In the genomic region with DNA sequence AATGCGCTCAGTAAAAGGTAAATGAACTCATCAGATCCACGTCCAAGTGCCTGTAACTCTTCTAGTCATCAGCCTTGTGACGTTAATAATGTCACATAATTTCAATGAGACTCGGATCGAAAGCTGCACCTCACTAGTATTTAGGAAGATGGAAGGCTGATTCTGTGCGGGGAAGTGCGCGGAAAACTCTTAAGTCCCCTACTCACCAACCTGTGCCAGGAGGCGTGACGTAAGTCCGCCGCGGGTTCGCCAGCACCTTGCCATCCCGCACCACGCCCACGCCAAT, we compare ENCODE assay signal across 6 cellular contexts. TPM values are rescaled to one million over a fixed set of nuclear protein-coding genes. Genes with fewer than 3 reads are reported as not detected.
A peak's percentile ranks its signal among the peaks of the same experiment; 100 is the strongest.
DNase-seq lines count a peak whose midpoint lies in the region; ATAC-seq and TF ChIP-seq lines count a peak whose summit lies in the region.

No MANE protein-coding gene starts in this region.

- H3K4me2 ChIP-seq in hepatocyte = peak overlapping the region; percentile 70

- intact Hi-C loops in aorta (cut with DNase I) = loop anchor here in 1 of 2 donors (2.0 kb wide), 1 partner anchor 112 kb away; a partner anchor contains a TSS

- H3K27me3 ChIP-seq in hepatocyte = no peaks in the 10 kb centered on the region
- no peaks in the 10 kb centered on the region for H3K27me3 ChIP-seq in aorta (ENCODE audit: control insufficient read depth in 1 of 2, insufficient read depth in 2 of 2, low read length in 1 of 2)

- no peak for TF ChIP-seq CTCF in hepatocyte (IDR thresholded peaks at IDR 0.05; ENCODE audit: poor library complexity)

- peak overlapping the region; percentile 62 for H2AFZ ChIP-seq in hepatocyte

- no peaks in the 10 kb centered on the region for H3K9me2 ChIP-seq in hepatocyte (replicated peaks; ENCODE audit: insufficient read depth)

- H3K4me1 ChIP-seq in hepatocyte (ENCODE audit: insufficient read depth) (peaks cover 14% of the 10 kb centered on the region), aorta (ENCODE audit: control insufficient read depth in 1 of 2, insufficient read depth in 2 of 2, low read length in 2 of 2) (no peaks in the 10 kb centered on the region)

- peaks cover 50% of the 10 kb centered on the region for H3K79me2 ChIP-seq in hepatocyte

- H3K36me3 ChIP-seq in hepatocyte (replicated peaks; ENCODE audit: insufficient read depth, low read depth) = no peaks in the 10 kb centered on the region
- H3K36me3 ChIP-seq in aorta (ENCODE audit: control insufficient read depth in 1 of 2, insufficient read depth in 2 of 2, low read length in 1 of 2) = peaks cover 0 to 6% of the 10 kb centered on the region in 2 donors

- WGBS in hepatocyte (ENCODE audit: low lambda C conversion rate, missing lambda C conversion rate) = 1% methylated on average over 17 of the region's 17 CpGs
- 0 to 1% methylated on average over 17 of the region's 17 CpGs for WGBS in aorta, 2 donors

- no peak for DNase-seq in hepatocyte (ENCODE audit: low spot score)
- DNase-seq in aorta = peak in 1 of 2 donors; percentile 92
- DNase-seq in mesenteric fat pad (ENCODE audit: low spot score) = no peak

- ATAC-seq in GM19328 (IDR thresholded peaks at IDR 0.05; ENCODE audit: unreplicated experiment) (peak; percentile 30), HG03196 (IDR thresholded peaks at IDR 0.05; ENCODE audit: unreplicated experiment) (peak; percentile 33), SK-N-SH treated with all-trans-retinoic acid at 6 μM for 48 hours (peak; percentile 72), aorta (ENCODE audit: low FRiP score) (peak; percentile 77)

- H3K27ac ChIP-seq in hepatocyte (peak overlapping the region; percentile 96), aorta (ENCODE audit: low read depth in 1 of 2, low read length in 2 of 2) (peak overlapping the region; percentile 16 to 66)

- H4K20me1 ChIP-seq in hepatocyte (ENCODE audit: insufficient read depth, poor library complexity, severe bottlenecking) = no peaks in the 10 kb centered on the region

- H3K4me3 ChIP-seq in hepatocyte (peak overlapping the region; percentile 46), aorta (ENCODE audit: low read length in 2 of 2) (peak overlapping the region; percentile 68 to 91)

- H3K9me3 ChIP-seq in hepatocyte (ENCODE audit: low read depth) (no peaks in the 10 kb centered on the region), aorta (ENCODE audit: control insufficient read depth, low read length) (no peaks in the 10 kb centered on the region)

TF ChIP-seq in SK-N-SH treated with all-trans-retinoic acid at 6 μM for 48 hours, 23 proteins besides CTCF, POLR2A, EP300 and RAD21:
- TF ChIP-seq ZFP30 (CRISPR knock-in tag; IDR thresholded peaks at IDR 0.05) = no peak
- TF ChIP-seq, protein P1, sequence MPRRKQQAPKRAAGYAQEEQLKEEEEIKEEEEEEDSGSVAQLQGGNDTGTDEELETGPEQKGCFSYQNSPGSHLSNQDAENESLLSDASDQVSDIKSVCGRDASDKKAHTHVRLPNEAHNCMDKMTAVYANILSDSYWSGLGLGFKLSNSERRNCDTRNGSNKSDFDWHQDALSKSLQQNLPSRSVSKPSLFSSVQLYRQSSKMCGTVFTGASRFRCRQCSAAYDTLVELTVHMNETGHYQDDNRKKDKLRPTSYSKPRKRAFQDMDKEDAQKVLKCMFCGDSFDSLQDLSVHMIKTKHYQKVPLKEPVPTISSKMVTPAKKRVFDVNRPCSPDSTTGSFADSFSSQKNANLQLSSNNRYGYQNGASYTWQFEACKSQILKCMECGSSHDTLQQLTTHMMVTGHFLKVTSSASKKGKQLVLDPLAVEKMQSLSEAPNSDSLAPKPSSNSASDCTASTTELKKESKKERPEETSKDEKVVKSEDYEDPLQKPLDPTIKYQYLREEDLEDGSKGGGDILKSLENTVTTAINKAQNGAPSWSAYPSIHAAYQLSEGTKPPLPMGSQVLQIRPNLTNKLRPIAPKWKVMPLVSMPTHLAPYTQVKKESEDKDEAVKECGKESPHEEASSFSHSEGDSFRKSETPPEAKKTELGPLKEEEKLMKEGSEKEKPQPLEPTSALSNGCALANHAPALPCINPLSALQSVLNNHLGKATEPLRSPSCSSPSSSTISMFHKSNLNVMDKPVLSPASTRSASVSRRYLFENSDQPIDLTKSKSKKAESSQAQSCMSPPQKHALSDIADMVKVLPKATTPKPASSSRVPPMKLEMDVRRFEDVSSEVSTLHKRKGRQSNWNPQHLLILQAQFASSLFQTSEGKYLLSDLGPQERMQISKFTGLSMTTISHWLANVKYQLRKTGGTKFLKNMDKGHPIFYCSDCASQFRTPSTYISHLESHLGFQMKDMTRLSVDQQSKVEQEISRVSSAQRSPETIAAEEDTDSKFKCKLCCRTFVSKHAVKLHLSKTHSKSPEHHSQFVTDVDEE (CRISPR knock-in tag; IDR thresholded peaks at IDR 0.05) = no peak
- TF ChIP-seq, protein P2, sequence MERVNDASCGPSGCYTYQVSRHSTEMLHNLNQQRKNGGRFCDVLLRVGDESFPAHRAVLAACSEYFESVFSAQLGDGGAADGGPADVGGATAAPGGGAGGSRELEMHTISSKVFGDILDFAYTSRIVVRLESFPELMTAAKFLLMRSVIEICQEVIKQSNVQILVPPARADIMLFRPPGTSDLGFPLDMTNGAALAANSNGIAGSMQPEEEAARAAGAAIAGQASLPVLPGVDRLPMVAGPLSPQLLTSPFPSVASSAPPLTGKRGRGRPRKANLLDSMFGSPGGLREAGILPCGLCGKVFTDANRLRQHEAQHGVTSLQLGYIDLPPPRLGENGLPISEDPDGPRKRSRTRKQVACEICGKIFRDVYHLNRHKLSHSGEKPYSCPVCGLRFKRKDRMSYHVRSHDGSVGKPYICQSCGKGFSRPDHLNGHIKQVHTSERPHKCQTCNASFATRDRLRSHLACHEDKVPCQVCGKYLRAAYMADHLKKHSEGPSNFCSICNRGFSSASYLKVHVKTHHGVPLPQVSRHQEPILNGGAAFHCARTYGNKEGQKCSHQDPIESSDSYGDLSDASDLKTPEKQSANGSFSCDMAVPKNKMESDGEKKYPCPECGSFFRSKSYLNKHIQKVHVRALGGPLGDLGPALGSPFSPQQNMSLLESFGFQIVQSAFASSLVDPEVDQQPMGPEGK (CRISPR knock-in tag; IDR thresholded peaks at IDR 0.05; ENCODE audit: borderline replicate concordance) = no peak
- TF ChIP-seq ZNF8 (CRISPR knock-in tag; IDR thresholded peaks at IDR 0.05) = no peak
- no peak for TF ChIP-seq ZNF565 (CRISPR knock-in tag; conservative IDR thresholded peaks at IDR 0.05; ENCODE audit: low read depth)
- TF ChIP-seq RARB (CRISPR knock-in tag; IDR thresholded peaks at IDR 0.05) = no peak
- no peak for TF ChIP-seq ZNF70 (CRISPR knock-in tag; IDR thresholded peaks at IDR 0.05)

RNA-seq across cellular contexts. Expression of a gene that starts 0.3 kb away (rescaled TPM):
- 51.6 and 60.1 TPM in 2 replicates for total RNA-seq in hepatocyte
- 36.2 and 41.3 TPM in 2 replicates for polyA plus RNA-seq in hepatocyte
- total RNA-seq in aorta = 10 to 100 TPM; 27.5 to 40.0 TPM
- 10 to 100 TPM; 14.9 to 82.1 TPM for polyA plus RNA-seq in aorta
- 23.3 TPM for total RNA-seq in mesenteric fat pad

RNA-seq across cellular contexts. Expression of a gene that starts 0.7 kb away (rescaled TPM):
- 56.5 and 84.2 TPM in 2 replicates for total RNA-seq in hepatocyte
- polyA plus RNA-seq in hepatocyte = 147 and 148 TPM in 2 replicates
- 10 to 100 TPM; 51.1 to 66.0 TPM for total RNA-seq in aorta
- 100 to 1,000 TPM in 1 of 2 donors, 10 to 100 TPM in 1; 84.8 to 122 TPM for polyA plus RNA-seq in aorta
- 118 TPM for total RNA-seq in mesenteric fat pad

RNA-seq across cellular contexts. Expression of a gene that starts 6.9 kb away (rescaled TPM):
- total RNA-seq in hepatocyte = 40.1 and 48.2 TPM in 2 replicates
- 85.0 and 85.9 TPM in 2 replicates for polyA plus RNA-seq in hepatocyte
- 10 to 100 TPM; 25.9 to 27.6 TPM for total RNA-seq in aorta
- 10 to 100 TPM; 15.8 to 42.7 TPM for polyA plus RNA-seq in aorta
- total RNA-seq in mesenteric fat pad = 28.0 TPM

RNA-seq across cellular contexts. Expression of a gene that starts 14.9 kb away (rescaled TPM):
- total RNA-seq in hepatocyte (69.2 and 81.2 TPM in 2 replicates), aorta (10 to 100 TPM; 46.2 to 54.1 TPM), mesenteric fat pad (69.1 TPM)
- polyA plus RNA-seq in hepatocyte (51.0 and 60.4 TPM in 2 replicates), aorta (10 to 100 TPM; 21.9 to 56.5 TPM)

RNA-seq across cellular contexts. Expression of a gene that starts 18.3 kb away (rescaled TPM):
- total RNA-seq in hepatocyte (not detected in 2 replicates), aorta (1 to 10 TPM in 1 of 2 donors, under 1 TPM in 1; 0.39 to 1.3 TPM), mesenteric fat pad (0.35 TPM)
- polyA plus RNA-seq in hepatocyte (0.05 and 0.19 TPM in 2 replicates), aorta (under 1 TPM; 0.25 to 0.41 TPM)
